Comparison of ENCODE assay signal across 40 cellular contexts in genomic region chr1:241136401-241136800, GRCh38.
"Had no signal": no experiment of that assay in that cellular context is flagged by ENCODE, and none has a peak within 500 bp of the region (broad histone marks: within the 10 kb centered on the region; RNA-seq: fewer than 3 reads in every experiment).

No MANE protein-coding gene starts in this region.

- H3K4me1 ChIP-seq: adrenal gland, ascending aorta, body of pancreas, breast epithelium had no signal

- FAIRE-seq: astrocyte, bronchial epithelial cell had no signal

- ATAC-seq: activated naive CD4-positive, alpha-beta T cell treated with anti-CD3 and anti-CD28 coated beads, Interleukin-2, amount 50 U/mL, for 72 hours; activated naive CD8-positive, alpha-beta T cell treated with anti-CD3 and anti-CD28 coated beads, Interleukin-2, amount 50 U/mL, for 24 hours; activated T-cell treated with anti-CD3 and anti-CD28 coated beads, Interleukin-2, amount 50 U/mL, for 4 hours; activated T-cell treated with anti-CD3 and anti-CD28 coated beads, Interleukin-2, amount 50 U/mL, for 72 hours; activated T-helper 17 cell treated with anti-CD3 and anti-CD28 coated beads, Interleukin-2, amount 50 U/mL, for 72 hours; body of pancreas had no signal

- DNase-seq: activated effector memory CD4-positive, alpha-beta T cell treated with anti-CD3 and anti-CD28 coated beads, Interleukin-2, amount 50 U/mL, for 16 hours; activated effector memory CD4-positive, alpha-beta T cell treated with Interleukin-2 at 50 U/mL for 16 hours; activated gamma-delta T cell; activated gamma-delta T cell treated with Interleukin-2 at 50 U/mL for 16 hours; activated naive CD4-positive, alpha-beta T cell; activated naive CD4-positive, alpha-beta T cell treated with anti-CD3 and anti-CD28 coated beads for 36 hours; activated naive CD4-positive, alpha-beta T cell treated with anti-CD3 and anti-CD28 coated beads, Interleukin-2, amount 10 ng/mL, durations not matched to agents 7 days and 5 days; activated naive CD4-positive, alpha-beta T cell treated with anti-CD3 and anti-CD28 coated beads, Interleukin-2, amount 50 U/mL, for 16 hours; activated naive CD4-positive, alpha-beta T cell treated with Interleukin-2 at 50 U/mL for 16 hours; activated naive CD8-positive, alpha-beta T cell treated with anti-CD3 and anti-CD28 coated beads for 36 hours; activated naive CD8-positive, alpha-beta T cell treated with anti-CD3 and anti-CD28 coated beads, Interleukin-2, amount 10 ng/mL, durations not matched to agents 7 days and 5 days; activated naive CD8-positive, alpha-beta T cell treated with anti-CD3 and anti-CD28 coated beads, Interleukin-2, amount 50 U/mL, for 24 hours; activated T-cell treated with anti-CD3 and anti-CD28 coated beads, Interleukin-2, amount 50 U/mL, for 1 hour; activated T-cell treated with anti-CD3 and anti-CD28 coated beads, Interleukin-2, amount 50 U/mL, for 24 hours; activated T-cell treated with anti-CD3 and anti-CD28 coated beads, Interleukin-2, amount 50 U/mL, for 4 hours; activated T-cell treated with anti-CD3 and anti-CD28 coated beads, Interleukin-2, amount 50 U/mL, for 48 hours; activated T-cell treated with anti-CD3 and anti-CD28 coated beads, Interleukin-2, amount 50 U/mL, for 72 hours; amniotic stem cell; amygdala; anterior cingulate cortex; aorta; body of pancreas; brain microvascular endothelial cell; caudate nucleus; central memory CD4-positive, alpha-beta T cell; cerebellar nuclear complex had no signal

- H3K27me3 Mint-ChIP-seq: activated naive CD4-positive, alpha-beta T cell treated with anti-CD3 and anti-CD28 coated beads, Interleukin-2, amount 10 ng/mL, durations not matched to agents 7 days and 5 days; activated naive CD4-positive, alpha-beta T cell treated with anti-CD3 and anti-CD28 coated beads, Interleukin-2, amount 50 U/mL, for 24 hours; activated naive CD8-positive, alpha-beta T cell; activated naive CD8-positive, alpha-beta T cell treated with anti-CD3 and anti-CD28 coated beads for 36 hours; activated naive CD8-positive, alpha-beta T cell treated with anti-CD3 and anti-CD28 coated beads, Interleukin-2, amount 10 ng/mL, durations not matched to agents 7 days and 5 days; activated T-cell treated with anti-CD3 and anti-CD28 coated beads, Interleukin-2, amount 50 U/mL, for 24 hours; activated T-helper 17 cell treated with anti-CD3 and anti-CD28 coated beads, Interleukin-2, amount 50 U/mL, for 72 hours; brain; central memory CD8-positive, alpha-beta T cell had no signal

- H3K27ac ChIP-seq: adrenal gland, ascending aorta, body of pancreas, brain microvascular endothelial cell, breast epithelium, cardiac muscle cell had no signal

- H3K4me3 Mint-ChIP-seq: activated naive CD4-positive, alpha-beta T cell treated with anti-CD3 and anti-CD28 coated beads for 36 hours; activated naive CD4-positive, alpha-beta T cell treated with anti-CD3 and anti-CD28 coated beads, Interleukin-2, amount 10 ng/mL, durations not matched to agents 7 days and 5 days; activated naive CD4-positive, alpha-beta T cell treated with anti-CD3 and anti-CD28 coated beads, Interleukin-2, amount 50 U/mL, for 24 hours; activated naive CD8-positive, alpha-beta T cell; activated naive CD8-positive, alpha-beta T cell treated with anti-CD3 and anti-CD28 coated beads for 36 hours; activated naive CD8-positive, alpha-beta T cell treated with anti-CD3 and anti-CD28 coated beads, Interleukin-2, amount 10 ng/mL, durations not matched to agents 7 days and 5 days; activated naive CD8-positive, alpha-beta T cell treated with anti-CD3 and anti-CD28 coated beads, Interleukin-2, amount 50 U/mL, for 24 hours; activated T-cell treated with anti-CD3 and anti-CD28 coated beads, Interleukin-2, amount 50 U/mL, for 24 hours; activated T-cell treated with anti-CD3 and anti-CD28 coated beads, Interleukin-2, amount 50 U/mL, for 4 hours; activated T-cell treated with anti-CD3 and anti-CD28 coated beads, Interleukin-2, amount 50 U/mL, for 72 hours; activated T-helper 1 cell treated with anti-CD3 and anti-CD28 coated beads, Interleukin-12 subunit alpha, Interleukin-12 subunit beta, Interleukin-2, Interleukin-4 antibody, amounts not matched to agents 30 ng/mL and 10 ng/mL and 1 ng/mL, durations not matched to agents 14 hours and 24 hours and 36 hours; activated T-helper 17 cell treated with anti-CD3 and anti-CD28 coated beads, Interleukin-2, amount 50 U/mL, for 72 hours; brain; central memory CD8-positive, alpha-beta T cell had no signal

- H3K4me3 ChIP-seq: adrenal gland, ascending aorta, body of pancreas, breast epithelium, cardiac muscle cell had no signal

- H3K27me3 ChIP-seq: adrenal gland, ascending aorta, body of pancreas, brain microvascular endothelial cell, breast epithelium, cardiac muscle cell had no signal

- H3K9me3 Mint-ChIP-seq: activated T-helper 17 cell treated with anti-CD3 and anti-CD28 coated beads, Interleukin-2, amount 50 U/mL, for 72 hours had no signal

- H3K27ac Mint-ChIP-seq: activated naive CD4-positive, alpha-beta T cell treated with anti-CD3 and anti-CD28 coated beads for 36 hours; activated naive CD4-positive, alpha-beta T cell treated with anti-CD3 and anti-CD28 coated beads, Interleukin-2, amount 10 ng/mL, durations not matched to agents 7 days and 5 days; activated naive CD4-positive, alpha-beta T cell treated with anti-CD3 and anti-CD28 coated beads, Interleukin-2, amount 50 U/mL, for 24 hours; activated naive CD4-positive, alpha-beta T cell treated with anti-CD3 and anti-CD28 coated beads, Interleukin-2, amount 50 U/mL, for 72 hours; activated naive CD8-positive, alpha-beta T cell; activated naive CD8-positive, alpha-beta T cell treated with anti-CD3 and anti-CD28 coated beads for 36 hours; activated naive CD8-positive, alpha-beta T cell treated with anti-CD3 and anti-CD28 coated beads, Interleukin-2, amount 10 ng/mL, durations not matched to agents 7 days and 5 days; activated naive CD8-positive, alpha-beta T cell treated with anti-CD3 and anti-CD28 coated beads, Interleukin-2, amount 50 U/mL, for 24 hours; activated T-cell treated with anti-CD3 and anti-CD28 coated beads, Interleukin-2, amount 50 U/mL, for 24 hours; activated T-cell treated with anti-CD3 and anti-CD28 coated beads, Interleukin-2, amount 50 U/mL, for 72 hours; activated T-helper 17 cell treated with anti-CD3 and anti-CD28 coated beads, Interleukin-2, amount 50 U/mL, for 72 hours; activated T-helper 2 cell treated with anti-CD3 and anti-CD28 coated beads, Interferon-gamma antibody, Interleukin-2, Interleukin-4, amounts not matched to agents 10 μg/mL and 5 μg/mL and 100 μg/mL, durations not matched to agents 14 hours and 24 hours and 36 hours; brain had no signal

- H3K36me3 Mint-ChIP-seq: activated naive CD4-positive, alpha-beta T cell treated with anti-CD3 and anti-CD28 coated beads, Interleukin-2, amount 10 ng/mL, durations not matched to agents 7 days and 5 days; activated naive CD4-positive, alpha-beta T cell treated with anti-CD3 and anti-CD28 coated beads, Interleukin-2, amount 50 U/mL, for 24 hours; activated naive CD4-positive, alpha-beta T cell treated with anti-CD3 and anti-CD28 coated beads, Interleukin-2, amount 50 U/mL, for 72 hours; activated naive CD8-positive, alpha-beta T cell; activated naive CD8-positive, alpha-beta T cell treated with anti-CD3 and anti-CD28 coated beads for 36 hours; activated naive CD8-positive, alpha-beta T cell treated with anti-CD3 and anti-CD28 coated beads, Interleukin-2, amount 10 ng/mL, durations not matched to agents 7 days and 5 days; brain had no signal

- H3K36me3 ChIP-seq: adrenal gland, ascending aorta, brain microvascular endothelial cell, breast epithelium, cardiac muscle cell had no signal

- H3K9me3 ChIP-seq: adrenal gland, ascending aorta, body of pancreas had no signal

- H3K4me1 Mint-ChIP-seq: activated naive CD4-positive, alpha-beta T cell treated with anti-CD3 and anti-CD28 coated beads, Interleukin-2, amount 10 ng/mL, durations not matched to agents 7 days and 5 days; activated naive CD4-positive, alpha-beta T cell treated with anti-CD3 and anti-CD28 coated beads, Interleukin-2, amount 50 U/mL, for 24 hours; activated naive CD8-positive, alpha-beta T cell treated with anti-CD3 and anti-CD28 coated beads for 36 hours; activated naive CD8-positive, alpha-beta T cell treated with anti-CD3 and anti-CD28 coated beads, Interleukin-2, amount 10 ng/mL, durations not matched to agents 7 days and 5 days; activated naive CD8-positive, alpha-beta T cell treated with anti-CD3 and anti-CD28 coated beads, Interleukin-2, amount 50 U/mL, for 24 hours; activated T-helper 17 cell treated with anti-CD3 and anti-CD28 coated beads, Interleukin-2, amount 50 U/mL, for 72 hours; central memory CD8-positive, alpha-beta T cell had no signal
